1 cellular context compared by ENCODE assay signal in the genomic region with DNA sequence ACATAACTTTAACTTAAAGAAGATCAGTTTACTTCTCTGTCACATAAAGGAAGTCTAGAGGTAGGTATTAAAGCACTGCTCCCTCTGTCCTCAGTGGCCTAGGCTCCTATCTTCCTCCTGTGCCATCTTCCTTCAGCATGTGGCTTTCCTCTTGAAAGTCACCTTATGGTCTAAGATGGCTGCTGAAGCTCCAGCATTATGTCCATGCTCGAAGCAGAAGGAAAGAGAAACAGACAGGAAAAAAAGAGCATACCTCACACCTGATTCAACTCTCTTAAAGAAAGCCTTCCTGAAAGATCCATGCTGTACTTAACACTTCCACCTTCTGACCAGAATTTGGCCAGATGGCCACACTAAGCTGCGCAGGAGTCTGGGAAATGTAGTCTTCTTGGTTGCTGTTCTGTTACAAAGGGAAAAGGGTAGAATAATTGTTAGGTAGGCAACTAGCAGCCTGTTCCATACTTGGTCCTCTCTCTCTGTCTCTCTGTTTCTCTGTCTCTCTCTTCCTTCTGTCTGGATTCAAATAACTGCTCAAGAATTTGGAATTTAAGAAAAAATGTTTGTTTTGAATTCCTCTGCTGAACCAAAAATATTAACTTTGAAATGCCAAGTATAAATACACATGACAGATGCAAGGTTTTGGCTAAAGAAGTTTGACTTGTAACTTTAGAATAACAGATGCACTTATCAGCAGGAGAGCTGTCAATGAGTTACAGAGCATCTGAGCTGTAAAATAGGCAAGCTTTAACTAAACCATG.
A peak's percentile ranks its signal among the peaks of the same experiment; 100 is the strongest.
TF ChIP-seq lines count a peak whose summit lies in the region.

No MANE protein-coding gene starts in this region.

TF ChIP-seq in H1, 55 proteins besides CTCF, POLR2A, EP300 and RAD21:
- TF ChIP-seq PHF8 (conservative IDR thresholded peaks at IDR 0.05; ENCODE audit: low read depth, low read length) (no peak), SIRT6 (IDR thresholded peaks at IDR 0.05; ENCODE audit: low read length) (no peak), ASH2L (IDR thresholded peaks at IDR 0.05; ENCODE audit: low read length) (no peak), POU5F1 (IDR thresholded peaks at IDR 0.05; ENCODE audit: low read depth, low read length) (no peak), BACH1 (IDR thresholded peaks at IDR 0.05; ENCODE audit: low read length) (no peak), TAF7 (optimal IDR thresholded peaks at IDR 0.05; ENCODE audit: borderline replicate concordance, low read depth, low read length) (no peak), CHD2 (IDR thresholded peaks at IDR 0.05; ENCODE audit: low read length) (no peak), NANOG (IDR thresholded peaks at IDR 0.05; ENCODE audit: insufficient read depth, low read depth, low read length, poor library complexity, severe bottlenecking) (no peak), CBX5 (IDR thresholded peaks at IDR 0.05; ENCODE audit: low read depth, low read length) (no peak), SIX5 (IDR thresholded peaks at IDR 0.05; ENCODE audit: low read depth, low read length) (peak; percentile 59), MAFK (IDR thresholded peaks at IDR 0.05; ENCODE audit: low read depth, low read length) (no peak), TCF12 (IDR thresholded peaks at IDR 0.05; ENCODE audit: low read depth, low read length) (no peak), EZH2 (IDR thresholded peaks at IDR 0.05; ENCODE audit: low read depth, low read length, severe bottlenecking) (no peak), EGR1 (IDR thresholded peaks at IDR 0.05; ENCODE audit: borderline replicate concordance, low read depth, low read length) (no peak)
- TF ChIP-seq, protein P1, sequence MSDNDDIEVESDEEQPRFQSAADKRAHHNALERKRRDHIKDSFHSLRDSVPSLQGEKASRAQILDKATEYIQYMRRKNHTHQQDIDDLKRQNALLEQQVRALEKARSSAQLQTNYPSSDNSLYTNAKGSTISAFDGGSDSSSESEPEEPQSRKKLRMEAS (IDR thresholded peaks at IDR 0.05): peak; percentile 47; the same call in 1 of the 2 replicates
- TF ChIP-seq, protein P2, sequence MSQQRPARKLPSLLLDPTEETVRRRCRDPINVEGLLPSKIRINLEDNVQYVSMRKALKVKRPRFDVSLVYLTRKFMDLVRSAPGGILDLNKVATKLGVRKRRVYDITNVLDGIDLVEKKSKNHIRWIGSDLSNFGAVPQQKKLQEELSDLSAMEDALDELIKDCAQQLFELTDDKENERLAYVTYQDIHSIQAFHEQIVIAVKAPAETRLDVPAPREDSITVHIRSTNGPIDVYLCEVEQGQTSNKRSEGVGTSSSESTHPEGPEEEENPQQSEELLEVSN (IDR thresholded peaks at IDR 0.05): peak; percentile 65; the same call in 1 of the 2 replicates
